Comparison of ENCODE assay signal across 29 cellular contexts in genomic region chr20:17189976-17190710, GRCh38. TPM values are rescaled to one million over a fixed set of nuclear protein-coding genes. Genes with fewer than 3 reads are reported as not detected.
"Had no signal": no experiment of that assay in that cellular context is flagged by ENCODE, and none has a peak within 500 bp of the region (broad histone marks: within the 10 kb centered on the region; RNA-seq: fewer than 3 reads in every experiment).

No MANE protein-coding gene starts in this region.

- H3K79me2 ChIP-seq: hepatocyte had no signal

- H3K27me3 ChIP-seq: esophagus squamous epithelium, gastroesophageal sphincter, heart left ventricle, hepatocyte, left lung had no signal

- H3K4me1 ChIP-seq: esophagus squamous epithelium, gastroesophageal sphincter, heart left ventricle, left lung, lower lobe of right lung had no signal

- H3K4me2 ChIP-seq: hepatocyte had no signal

- H3K27ac ChIP-seq: coronary artery, epithelial cell of prostate, esophagus squamous epithelium, gastroesophageal sphincter, heart left ventricle, hepatocyte, left lung, lower lobe of right lung had no signal

- H3K27ac Mint-ChIP-seq: effector memory CD8-positive, alpha-beta T cell; endodermal cell; immature natural killer cell; mesothelial cell of epicardium; naive B cell; naive thymus-derived CD8-positive, alpha-beta T cell had no signal

- H3K36me3 Mint-ChIP-seq: immature natural killer cell; naive thymus-derived CD8-positive, alpha-beta T cell had no signal

- DNase-seq: effector CD8-positive, alpha-beta T cell; effector memory CD8-positive, alpha-beta T cell; endodermal cell; erythroblast; esophagus squamous epithelium; foreskin fibroblast; heart left ventricle; hypothalamus; immature natural killer cell; islet precursor cell; kidney; kidney glomerular epithelial cell; left colon; left lung; left ventricle myocardium superior; lower lobe of right lung; mesenchymal stem cell; mucosa of descending colon; naive B cell; naive thymus-derived CD8-positive, alpha-beta T cell had no signal

- H3K4me3 Mint-ChIP-seq: effector memory CD8-positive, alpha-beta T cell; endodermal cell; immature natural killer cell; mesothelial cell of epicardium; naive B cell; naive thymus-derived CD8-positive, alpha-beta T cell had no signal

- H3K9me3 ChIP-seq: esophagus squamous epithelium had no signal

- H3K27me3 Mint-ChIP-seq: effector memory CD8-positive, alpha-beta T cell; naive B cell; naive thymus-derived CD8-positive, alpha-beta T cell had no signal

- H2AFZ ChIP-seq: hepatocyte had no signal

- H3K4me1 Mint-ChIP-seq: endodermal cell; immature natural killer cell; mesothelial cell of epicardium; naive B cell; naive thymus-derived CD8-positive, alpha-beta T cell had no signal

- ATAC-seq: effector memory CD8-positive, alpha-beta T cell; esophagus mucosa; gastroesophageal sphincter; heart left ventricle; left colon; left lung; left ventricle myocardium superior; lower lobe of right lung; mucosa of descending colon; naive thymus-derived CD8-positive, alpha-beta T cell had no signal

RNA-seq across cellular contexts. Expression of gene PCSK2, which starts 36.7 kb away (rescaled TPM):
- total RNA-seq: dermis microvascular lymphatic vessel endothelial cell; lung microvascular endothelial cell; mesenteric fat pad; naive thymus-derived CD8-positive, alpha-beta T cell had no signal
- polyA plus RNA-seq: immature natural killer cell; naive thymus-derived CD8-positive, alpha-beta T cell had no signal
